Comparison of ENCODE assay signal across 8 cellular contexts in the genomic region with DNA sequence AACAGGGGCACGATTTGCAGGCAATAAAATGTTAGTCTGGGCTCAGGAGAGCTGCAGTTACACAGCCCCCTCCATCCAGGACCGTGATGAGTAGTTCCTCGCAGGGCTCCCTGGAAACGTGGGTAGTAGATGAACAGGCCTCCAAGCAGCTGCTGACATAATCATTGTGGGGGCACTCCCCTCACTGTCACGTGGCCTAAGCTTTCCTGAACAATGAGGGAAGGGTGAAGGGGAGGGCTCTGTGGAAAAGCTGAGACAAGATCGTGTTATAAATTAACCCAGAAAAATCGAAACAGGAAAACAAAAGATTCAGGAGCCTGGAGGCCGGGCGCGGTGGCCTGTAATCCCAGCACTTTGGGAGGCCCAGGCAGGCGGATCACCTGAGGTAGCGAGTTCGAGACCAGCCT. TPM values are rescaled to one million over a fixed set of nuclear protein-coding genes. Genes with fewer than 3 reads are reported as not detected.
DNase-seq lines count a peak whose midpoint lies in the region; ATAC-seq and TF ChIP-seq lines count a peak whose summit lies in the region.

No MANE protein-coding gene starts in this region.

- 18 to 29% (median 21%) methylated on average over 13 of the region's 13 CpGs for WGBS in heart left ventricle, 4 donors

- no peaks in the 10 kb centered on the region for H3K27me3 ChIP-seq in heart left ventricle

- H3K4me1 ChIP-seq in heart left ventricle, result peaks cover 25 to 81% (median 47%) of the 10 kb centered on the region in 12 donors

- H3K36me3 ChIP-seq in heart left ventricle, result peaks cover 2 to 33% (median 24%) of the 10 kb centered on the region in 9 donors

- DNase-seq in ELR (ENCODE audit: low read depth), result peak; percentile 96
- DNase-seq in NCI-H1694 treated with DMSO at 0.1 percent for 48 hours (lab: John Stamatoyannopoulos, UW), result peak; percentile 18
- DNase-seq in amniotic epithelial cell (ENCODE audit: low read depth), result peak; percentile 99
- peak; percentile 67 to 91 (median 85) for DNase-seq in heart left ventricle
- peak; percentile 63 to 96 (median 66) for DNase-seq in posterior cingulate gyrus
- DNase-seq in D341Med (ENCODE audit: low spot score), result no peak
- no peak for DNase-seq in NCI-H187 (lab: John Stamatoyannopoulos, UW)
- DNase-seq in GM19238 (ENCODE audit: insufficient read length, low spot score), result no peak

- peak overlapping the region; percentile 98 to 100 (median 100) for H3K27ac ChIP-seq in heart left ventricle

- H3K9me3 ChIP-seq in heart left ventricle, result no peaks in the 10 kb centered on the region

- intact Hi-C loops in heart left ventricle (cut with DNase I), result loop anchor here in 4 of 10 donors (2.0 to 10.0 kb wide), 4 partner anchors 15 to 311 kb away; a partner anchor contains a TSS
- intact Hi-C loops in posterior cingulate gyrus (cut with DNase I), result no loop called here

- peak; percentile 7 to 17 for TF ChIP-seq POLR2A in heart left ventricle (IDR thresholded peaks at IDR 0.05)

- peak overlapping the region in 11 of 12 donors; percentile 15 to 97 (median 85) for H3K4me3 ChIP-seq in heart left ventricle

- TF ChIP-seq CTCF in heart left ventricle (IDR thresholded peaks at IDR 0.05), result no peak

- peak; percentile 4 to 33 (median 14) for ATAC-seq in heart left ventricle

RNA-seq across cellular contexts. Expression of a gene that starts 1.3 kb away (rescaled TPM):
- total RNA-seq in heart left ventricle, result 100 to 1,000 TPM in 3 of 9 donors, 10 to 100 TPM in 6; 40.2 to 132 (median 86.3) TPM
- polyA plus RNA-seq in heart left ventricle, result 100 to 1,000 TPM in 1 of 2 donors, 10 to 100 TPM in 1; 96.2 to 164 TPM

RNA-seq across cellular contexts. Expression of a gene that starts 9.2 kb away (rescaled TPM):
- 10 to 100 TPM; 21.5 to 67.2 (median 51.1) TPM for total RNA-seq in heart left ventricle
- polyA plus RNA-seq in heart left ventricle, result 10 to 100 TPM; 49.0 to 50.6 TPM

RNA-seq across cellular contexts. Expression of a gene that starts 22.6 kb away (rescaled TPM):
- total RNA-seq in heart left ventricle, result 10 to 100 TPM in 3 of 9 donors, 1 to 10 TPM in 6; 5.3 to 16.4 (median 8.4) TPM
- 1 to 10 TPM; 3.8 to 8.9 TPM for polyA plus RNA-seq in heart left ventricle

RNA-seq across cellular contexts. Expression of a gene that starts 29.6 kb away (rescaled TPM):
- total RNA-seq in heart left ventricle, result under 1 TPM in 4 of 9 donors, not detected in 5; 0.17 to 0.76 (median 0.44) TPM
- polyA plus RNA-seq in heart left ventricle, result under 1 TPM; 0.23 to 0.40 TPM

RNA-seq across cellular contexts. Expression of a gene that starts 35.2 kb away (rescaled TPM):
- not detected for total RNA-seq in heart left ventricle
- polyA plus RNA-seq in heart left ventricle, result under 1 TPM in 1 of 2 donors, not detected in 1; 0.12 TPM

Comparison
In these comparisons a context has a peak if more than half of its experiments do, and no peak if none do; other contexts are left out.
1. DNase-seq: peak in ELR (single experiment), NCI-H1694 treated with DMSO at 0.1 percent for 48 hours (single experiment), amniotic epithelial cell (single experiment), heart left ventricle (5 of 5) and posterior cingulate gyrus (10 of 10); none in D341Med (single experiment), NCI-H187 (0 of 2) and GM19238 (single experiment).